14 cellular contexts compared by ENCODE assay signal in genomic region chr12:105960319-105961076, GRCh38.
DNase-seq lines count a peak whose midpoint lies in the region; ATAC-seq and TF ChIP-seq lines count a peak whose summit lies in the region.
"Had no signal": no experiment of that assay in that cellular context is flagged by ENCODE, and none has a peak within 500 bp of the region (broad histone marks: within the 10 kb centered on the region; RNA-seq: fewer than 3 reads in every experiment).

No MANE protein-coding gene starts in this region.

- TF ChIP-seq CTCF in AG04449 (IDR thresholded peaks at IDR 0.05; ENCODE audit: insufficient read depth, low read length, missing control alignments), result no peak
- TF ChIP-seq CTCF in coronary artery (IDR thresholded peaks at IDR 0.05), result no peak
- TF ChIP-seq CTCF in lower lobe of right lung (IDR thresholded peaks at IDR 0.05), result no peak
- TF ChIP-seq CTCF in esophagus muscularis mucosa (IDR thresholded peaks at IDR 0.05), result no peak

- H3K4me1 Mint-ChIP-seq in activated T-helper 1 cell treated with anti-CD3 and anti-CD28 coated beads, Interleukin-12 subunit alpha, Interleukin-12 subunit beta, Interleukin-2, Interleukin-4 antibody, amounts not matched to agents 30 ng/mL and 10 ng/mL and 1 ng/mL, durations not matched to agents 14 hours and 24 hours and 36 hours (ENCODE audit: low read depth), result no peaks in the 10 kb centered on the region
- H3K4me1 Mint-ChIP-seq: activated B cell treated with CpG ODN at 0.5 μM for 24 hours had no signal

- H3K27ac Mint-ChIP-seq in activated T-helper 1 cell treated with anti-CD3 and anti-CD28 coated beads, Interleukin-12 subunit alpha, Interleukin-12 subunit beta, Interleukin-2, Interleukin-4 antibody, amounts not matched to agents 30 ng/mL and 10 ng/mL and 1 ng/mL, durations not matched to agents 14 hours and 24 hours and 36 hours, result no peak overlapping the region
- H3K27ac Mint-ChIP-seq: activated B cell treated with CpG ODN at 0.5 μM for 24 hours; dendritic cell treated with granulocyte-macrophage colony-stimulating factor and Interleukin-4, amounts not matched to agents 40 ng/mL and 50 ng/mL, for 4 days had no signal

- CTCF ChIA-PET in AG04449 (lab: Yijun Ruan, JAX), result interaction anchor here (0.7 to 2.2 kb wide), 7 partner anchors 8 to 540 kb away, joined by 3 to 6 read pairs (median 4); no protein-coding TSS in a partner anchor

- H3K4me3 ChIP-seq in AG04449 (ENCODE audit: low read depth, low read length) (no peak overlapping the region), coronary artery (no peak overlapping the region), lower lobe of right lung (no peak overlapping the region), esophagus muscularis mucosa (no peak overlapping the region)
- H3K4me3 ChIP-seq: tibial artery had no signal

- no peak for TF ChIP-seq EP300 in esophagus muscularis mucosa (IDR thresholded peaks at IDR 0.05)

- no peaks in the 10 kb centered on the region for H3K9me3 Mint-ChIP-seq in activated T-helper 1 cell treated with anti-CD3 and anti-CD28 coated beads, Interleukin-12 subunit alpha, Interleukin-12 subunit beta, Interleukin-2, Interleukin-4 antibody, amounts not matched to agents 30 ng/mL and 10 ng/mL and 1 ng/mL, durations not matched to agents 14 hours and 24 hours and 36 hours
- H3K9me3 Mint-ChIP-seq: activated B cell treated with CpG ODN at 0.5 μM for 24 hours; dendritic cell treated with granulocyte-macrophage colony-stimulating factor and Interleukin-4, amounts not matched to agents 40 ng/mL and 50 ng/mL, for 4 days had no signal

- H3K27me3 ChIP-seq in lower lobe of right lung (ENCODE audit: low read depth) (no peaks in the 10 kb centered on the region), esophagus muscularis mucosa (no peaks in the 10 kb centered on the region)
- H3K27me3 ChIP-seq: tibial artery had no signal

- no peaks in the 10 kb centered on the region for H3K36me3 Mint-ChIP-seq in activated T-helper 1 cell treated with anti-CD3 and anti-CD28 coated beads, Interleukin-12 subunit alpha, Interleukin-12 subunit beta, Interleukin-2, Interleukin-4 antibody, amounts not matched to agents 30 ng/mL and 10 ng/mL and 1 ng/mL, durations not matched to agents 14 hours and 24 hours and 36 hours (ENCODE audit: low read depth)

- peaks cover 6% of the 10 kb centered on the region for H3K4me1 ChIP-seq in lower lobe of right lung
- peaks cover 0 to 12% (median 0%) of the 10 kb centered on the region in 4 donors for H3K4me1 ChIP-seq in esophagus muscularis mucosa

- WGBS in esophagus muscularis mucosa, result 59% methylated on average over 3 of the region's 3 CpGs

- H3K27ac ChIP-seq in coronary artery (no peak overlapping the region), lower lobe of right lung (no peak overlapping the region), esophagus muscularis mucosa (replicated peaks in 1 of 4) (no peak overlapping the region)
- H3K27ac ChIP-seq: tibial artery had no signal

- H3K27me3 Mint-ChIP-seq in activated T-helper 1 cell treated with anti-CD3 and anti-CD28 coated beads, Interleukin-12 subunit alpha, Interleukin-12 subunit beta, Interleukin-2, Interleukin-4 antibody, amounts not matched to agents 30 ng/mL and 10 ng/mL and 1 ng/mL, durations not matched to agents 14 hours and 24 hours and 36 hours (ENCODE audit: insufficient read depth), result no peaks in the 10 kb centered on the region
- H3K27me3 Mint-ChIP-seq: dendritic cell treated with granulocyte-macrophage colony-stimulating factor and Interleukin-4, amounts not matched to agents 40 ng/mL and 50 ng/mL, for 4 days had no signal

- intact Hi-C loops in lower lobe of right lung (cut with DNase I), result no loop called here
- intact Hi-C loops in activated T-helper 1 cell treated with anti-CD3 and anti-CD28 coated beads, Interleukin-12 subunit alpha, Interleukin-12 subunit beta, Interleukin-2, Interleukin-4 antibody, amounts not matched to agents 30 ng/mL and 10 ng/mL and 1 ng/mL, durations not matched to agents 14 hours and 24 hours and 36 hours (cut with micrococcal nuclease), result no loop called here
- intact Hi-C loops in esophagus muscularis mucosa (cut with DNase I), result no loop called here

- no peaks in the 10 kb centered on the region for H3K36me3 ChIP-seq in lower lobe of right lung
- H3K36me3 ChIP-seq in esophagus muscularis mucosa, result no peaks in the 10 kb centered on the region
- H3K36me3 ChIP-seq: tibial artery had no signal

- DNase-seq in AG04449 (ENCODE audit: low read depth, low spot score) (peak; percentile 45), NCI-H2029 treated with DMSO at 0.1 percent for 48 hours (lab: John Stamatoyannopoulos, UW) (peak; percentile 90), coronary artery (ENCODE audit: low spot score) (peak; percentile 12), lower lobe of right lung (peak; percentile 64), occipital lobe (lab: John Stamatoyannopoulos, UW) (no peak), esophagus muscularis mucosa (ENCODE audit: extremely low spot score) (no peak), NCI-H345 (lab: John Stamatoyannopoulos, UW) (no peak)
- DNase-seq in activated T-helper 1 cell treated with anti-CD3 and anti-CD28 coated beads, Interleukin-12 subunit alpha, Interleukin-12 subunit beta, Interleukin-2, Interleukin-4 antibody, amounts not matched to agents 30 ng/mL and 10 ng/mL and 1 ng/mL, durations not matched to agents 14 hours and 24 hours and 36 hours (ENCODE audit: low spot score), result no peak
- DNase-seq: ACHN, activated B cell treated with CpG ODN at 0.5 μM for 24 hours, activated T-cell treated with anti-CD3 and anti-CD28 coated beads for 4 hours, NCI-H2081, tibial artery had no signal

- no peak overlapping the region for H3K4me3 Mint-ChIP-seq in activated T-helper 1 cell treated with anti-CD3 and anti-CD28 coated beads, Interleukin-12 subunit alpha, Interleukin-12 subunit beta, Interleukin-2, Interleukin-4 antibody, amounts not matched to agents 30 ng/mL and 10 ng/mL and 1 ng/mL, durations not matched to agents 14 hours and 24 hours and 36 hours
- H3K4me3 Mint-ChIP-seq: activated B cell treated with CpG ODN at 0.5 μM for 24 hours; dendritic cell treated with granulocyte-macrophage colony-stimulating factor and Interleukin-4, amounts not matched to agents 40 ng/mL and 50 ng/mL, for 4 days had no signal

- peak; percentile 87 to 88 for ATAC-seq in lower lobe of right lung

- POLR2A ChIA-PET in AG04449 (lab: Yijun Ruan, JAX), result interaction anchor here (0.6 kb wide), 1 partner anchor 16 kb away, joined by 3 read pairs; no protein-coding TSS in a partner anchor

- H3K9me3 ChIP-seq in lower lobe of right lung, result no peaks in the 10 kb centered on the region
- no peaks in the 10 kb centered on the region for H3K9me3 ChIP-seq in esophagus muscularis mucosa
- H3K9me3 ChIP-seq: tibial artery had no signal

- TF ChIP-seq POLR2A in esophagus muscularis mucosa (IDR thresholded peaks at IDR 0.05; ENCODE audit: low read depth), result no peak

Comparison
In these comparisons a context has a peak if more than half of its experiments do, and no peak if none do; other contexts are left out.
1. DNase-seq: peak in AG04449 (single experiment), NCI-H2029 treated with DMSO at 0.1 percent for 48 hours (single experiment), coronary artery (single experiment) and lower lobe of right lung (single experiment); none in occipital lobe (single experiment), activated T-helper 1 cell treated with anti-CD3 and anti-CD28 coated beads, Interleukin-12 subunit alpha, Interleukin-12 subunit beta, Interleukin-2, Interleukin-4 antibody, amounts not matched to agents 30 ng/mL and 10 ng/mL and 1 ng/mL, durations not matched to agents 14 hours and 24 hours and 36 hours (single experiment), esophagus muscularis mucosa (single experiment) and NCI-H345 (single experiment).